26 cellular contexts compared by ENCODE assay signal in the genomic region with DNA sequence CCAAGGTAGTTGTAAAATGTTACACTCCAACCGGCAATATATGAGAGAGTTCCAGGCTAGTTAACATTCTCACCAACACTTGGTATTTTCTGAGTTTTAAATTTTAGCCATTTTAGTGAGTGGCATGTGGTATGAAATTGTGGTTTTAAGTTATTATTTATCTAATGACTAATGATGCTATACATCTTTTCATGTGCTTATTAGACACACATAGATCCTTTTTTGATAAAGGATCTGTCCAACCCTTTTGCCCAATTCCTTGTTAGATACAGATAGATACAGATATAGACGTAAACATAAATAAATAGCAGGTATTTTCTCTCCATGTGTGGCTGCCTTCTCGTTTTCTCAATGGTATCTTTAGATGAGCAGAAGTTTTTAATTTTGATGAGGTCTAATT.
"Had no signal": no experiment of that assay in that cellular context is flagged by ENCODE, and none has a peak within 500 bp of the region (broad histone marks: within the 10 kb centered on the region; RNA-seq: fewer than 3 reads in every experiment).

No MANE protein-coding gene starts in this region.

- ATAC-seq: effector memory CD8-positive, alpha-beta T cell; esophagus mucosa; gastrocnemius medialis; heart right ventricle; left cardiac atrium; left lung; left ventricle myocardium superior; lower lobe of right lung; mucosa of descending colon; naive thymus-derived CD8-positive, alpha-beta T cell had no signal

- H3K4me3 Mint-ChIP-seq: dendritic cell treated with granulocyte-macrophage colony-stimulating factor and Interleukin-4, amounts not matched to agents 40 ng/mL and 50 ng/mL, for 4 days; effector memory CD8-positive, alpha-beta T cell; endodermal cell; mesothelial cell of epicardium; naive B cell; naive thymus-derived CD8-positive, alpha-beta T cell had no signal

- H3K4me1 Mint-ChIP-seq: endodermal cell; mesothelial cell of epicardium; naive B cell; naive thymus-derived CD8-positive, alpha-beta T cell had no signal

- H3K4me3 ChIP-seq: esophagus squamous epithelium, gastrocnemius medialis, heart right ventricle, left lung, lower lobe of right lung, mucosa of descending colon had no signal

- H3K9me3 ChIP-seq: esophagus squamous epithelium, gastrocnemius medialis, left lung, lower lobe of right lung, mucosa of descending colon had no signal

- H3K27me3 Mint-ChIP-seq: dendritic cell treated with granulocyte-macrophage colony-stimulating factor and Interleukin-4, amounts not matched to agents 40 ng/mL and 50 ng/mL, for 4 days; effector memory CD8-positive, alpha-beta T cell; naive B cell; naive thymus-derived CD8-positive, alpha-beta T cell had no signal

- H3K27ac Mint-ChIP-seq: dendritic cell treated with granulocyte-macrophage colony-stimulating factor and Interleukin-4, amounts not matched to agents 40 ng/mL and 50 ng/mL, for 4 days; effector memory CD8-positive, alpha-beta T cell; endodermal cell; mesothelial cell of epicardium; naive B cell; naive thymus-derived CD8-positive, alpha-beta T cell had no signal

- H3K9me3 Mint-ChIP-seq: dendritic cell treated with granulocyte-macrophage colony-stimulating factor and Interleukin-4, amounts not matched to agents 40 ng/mL and 50 ng/mL, for 4 days; effector memory CD8-positive, alpha-beta T cell; endodermal cell; naive thymus-derived CD8-positive, alpha-beta T cell had no signal

- H3K27me3 ChIP-seq: esophagus squamous epithelium, gastrocnemius medialis, heart right ventricle, left lung had no signal

- DNase-seq: cortex of kidney; effector CD8-positive, alpha-beta T cell; effector memory CD8-positive, alpha-beta T cell; endodermal cell; erythroblast; esophagus squamous epithelium; foreskin fibroblast; foreskin melanocyte; gastrocnemius medialis; glutamatergic neuron; head of caudate nucleus; heart right ventricle; hippocampal formation; left cardiac atrium; left lung; left ventricle myocardium superior; lower lobe of right lung; mesenchymal stem cell; mucosa of descending colon; naive B cell; naive thymus-derived CD8-positive, alpha-beta T cell had no signal

- H3K27ac ChIP-seq: epithelial cell of prostate, esophagus squamous epithelium, gastrocnemius medialis, heart right ventricle, left lung, lower lobe of right lung had no signal

- H3K4me1 ChIP-seq: esophagus squamous epithelium, gastrocnemius medialis, heart right ventricle, left lung, lower lobe of right lung had no signal

- FAIRE-seq: keratinocyte had no signal
